Comparison of ENCODE assay signal across 9 cellular contexts in genomic region chr9:34929506-34930102, GRCh38. TPM values are rescaled to one million over a fixed set of nuclear protein-coding genes. Genes with fewer than 3 reads are reported as not detected.
DNase-seq lines count a peak whose midpoint lies in the region; ATAC-seq and TF ChIP-seq lines count a peak whose summit lies in the region.
"Had no signal": no experiment of that assay in that cellular context is flagged by ENCODE, and none has a peak within 500 bp of the region (broad histone marks: within the 10 kb centered on the region; RNA-seq: fewer than 3 reads in every experiment).

No MANE protein-coding gene starts in this region.

- intact Hi-C loops in left ventricle myocardium inferior (cut with micrococcal nuclease) (no loop called here), Right ventricle myocardium inferior (cut with DNase I) (no loop called here), ovary (cut with DNase I) (no loop called here)

- TF ChIP-seq CTCF in left ventricle myocardium inferior (IDR thresholded peaks at IDR 0.05; ENCODE audit: borderline replicate concordance) (peak; percentile 69), kidney epithelial cell (IDR thresholded peaks at IDR 0.05; ENCODE audit: insufficient read depth, low read length, poor library complexity, severe bottlenecking) (peak; percentile 71), ovary (IDR thresholded peaks at IDR 0.05) (no peak)

- no peak for TF ChIP-seq EP300 in ovary (IDR thresholded peaks at IDR 0.05)

- peaks cover 15% of the 10 kb centered on the region for H3K9me3 ChIP-seq in left ventricle myocardium inferior (replicated peaks)
- no peaks in the 10 kb centered on the region for H3K9me3 ChIP-seq in ovary
- H3K9me3 ChIP-seq: thoracic aorta had no signal

- H3K4me1 Mint-ChIP-seq in activated naive CD8-positive, alpha-beta T cell treated with anti-CD3 and anti-CD28 coated beads for 36 hours, result peaks cover 16% of the 10 kb centered on the region
- peaks cover 18% of the 10 kb centered on the region for H3K4me1 Mint-ChIP-seq in stimulated activated naive CD8-positive, alpha-beta T cell treated with anti-CD3 and anti-CD28 coated beads, Interleukin-15, amount 100 ng/mL, for 72 hours

- DNase-seq in left ventricle myocardium inferior (no peak), Right ventricle myocardium inferior (ENCODE audit: missing footprints) (no peak), NCI-H69 (lab: John Stamatoyannopoulos, UW) (peak; percentile 43), kidney epithelial cell (ENCODE audit: low read depth) (no peak), activated gamma-delta T cell (lab: John Stamatoyannopoulos, UW) (no peak), ovary (no peak)
- DNase-seq in activated naive CD8-positive, alpha-beta T cell treated with anti-CD3 and anti-CD28 coated beads for 36 hours, result peak; percentile 38
- DNase-seq in stimulated activated naive CD8-positive, alpha-beta T cell treated with anti-CD3 and anti-CD28 coated beads, Interleukin-15, amount 100 ng/mL, for 72 hours, result peak; percentile 32 to 36

- H3K36me3 Mint-ChIP-seq in activated naive CD8-positive, alpha-beta T cell treated with anti-CD3 and anti-CD28 coated beads for 36 hours, result peaks cover 6% of the 10 kb centered on the region

- peak overlapping the region; percentile 12 for H3K4me3 Mint-ChIP-seq in activated naive CD8-positive, alpha-beta T cell treated with anti-CD3 and anti-CD28 coated beads for 36 hours
- H3K4me3 Mint-ChIP-seq in stimulated activated naive CD8-positive, alpha-beta T cell treated with anti-CD3 and anti-CD28 coated beads, Interleukin-15, amount 100 ng/mL, for 72 hours, result peak overlapping the region; percentile 25 to 33

- peaks cover 33% of the 10 kb centered on the region for H3K27me3 Mint-ChIP-seq in activated naive CD8-positive, alpha-beta T cell treated with anti-CD3 and anti-CD28 coated beads for 36 hours
- H3K27me3 Mint-ChIP-seq in stimulated activated naive CD8-positive, alpha-beta T cell treated with anti-CD3 and anti-CD28 coated beads, Interleukin-15, amount 100 ng/mL, for 72 hours, result peaks cover 32% of the 10 kb centered on the region

- H3K36me3 ChIP-seq in left ventricle myocardium inferior (no peaks in the 10 kb centered on the region), kidney epithelial cell (ENCODE audit: control insufficient read depth, insufficient read depth, low read length) (no peaks in the 10 kb centered on the region), ovary (no peaks in the 10 kb centered on the region)
- H3K36me3 ChIP-seq: thoracic aorta had no signal

- H3K27ac ChIP-seq in left ventricle myocardium inferior (replicated peaks) (no peak overlapping the region), ovary (no peak overlapping the region)
- H3K27ac ChIP-seq: thoracic aorta had no signal

- H3K4me3 ChIP-seq in left ventricle myocardium inferior, result no peak overlapping the region
- no peak overlapping the region for H3K4me3 ChIP-seq in kidney epithelial cell (ENCODE audit: low read depth, low read length)
- no peak overlapping the region for H3K4me3 ChIP-seq in ovary
- H3K4me3 ChIP-seq: thoracic aorta had no signal

- WGBS in ovary, 3 donors, result 29 to 37% (median 32%) methylated on average over 7 of the region's 7 CpGs

- ATAC-seq in Right ventricle myocardium inferior, result no peak
- ATAC-seq in stimulated activated naive CD8-positive, alpha-beta T cell treated with anti-CD3 and anti-CD28 coated beads, Interleukin-15, amount 100 ng/mL, for 72 hours, result peak; percentile 82

- peaks cover 30% of the 10 kb centered on the region for H3K27me3 ChIP-seq in left ventricle myocardium inferior (ENCODE audit: low read depth)
- H3K27me3 ChIP-seq in kidney epithelial cell (ENCODE audit: control insufficient read depth, insufficient read depth, low read length), result peaks cover 4% of the 10 kb centered on the region
- H3K27me3 ChIP-seq in ovary, result no peaks in the 10 kb centered on the region

- TF ChIP-seq POLR2A in ovary (IDR thresholded peaks at IDR 0.05), result no peak

- no peak overlapping the region for H3K27ac Mint-ChIP-seq in activated naive CD8-positive, alpha-beta T cell treated with anti-CD3 and anti-CD28 coated beads for 36 hours
- peak overlapping the region in 1 of 2 donors; percentile 1 for H3K27ac Mint-ChIP-seq in stimulated activated naive CD8-positive, alpha-beta T cell treated with anti-CD3 and anti-CD28 coated beads, Interleukin-15, amount 100 ng/mL, for 72 hours

- no peaks in the 10 kb centered on the region for H3K4me1 ChIP-seq in left ventricle myocardium inferior
- no peaks in the 10 kb centered on the region for H3K4me1 ChIP-seq in ovary (ENCODE audit: insufficient read depth)

- H3K9me3 Mint-ChIP-seq in activated naive CD8-positive, alpha-beta T cell treated with anti-CD3 and anti-CD28 coated beads for 36 hours, result peaks cover 13% of the 10 kb centered on the region
- H3K9me3 Mint-ChIP-seq in stimulated activated naive CD8-positive, alpha-beta T cell treated with anti-CD3 and anti-CD28 coated beads, Interleukin-15, amount 100 ng/mL, for 72 hours, result peaks cover 10 to 15% of the 10 kb centered on the region in 2 donors

RNA-seq across cellular contexts. Expression of gene PHF24, which starts 28.5 kb away (rescaled TPM):
- 0.11 TPM for total RNA-seq in left ventricle myocardium inferior
- total RNA-seq in Right ventricle myocardium inferior, result 0.22 TPM
- total RNA-seq in activated naive CD8-positive, alpha-beta T cell treated with anti-CD3 and anti-CD28 coated beads for 36 hours, result under 1 TPM; 0.23 to 0.30 TPM
- 0.07 and 0.58 TPM in 2 replicates for total RNA-seq in kidney epithelial cell
- total RNA-seq in ovary, result 1 to 10 TPM in 1 of 7 donors, under 1 TPM in 5, not detected in 1; 0.20 to 1.0 (median 0.45) TPM
- polyA plus RNA-seq in ovary, result under 1 TPM; 0.10 to 0.42 TPM

RNA-seq across cellular contexts. Expression of gene DNAJB5, which starts 59.9 kb away (rescaled TPM):
- total RNA-seq in left ventricle myocardium inferior (70.0 TPM), Right ventricle myocardium inferior (66.5 TPM), kidney epithelial cell (24.8 and 25.5 TPM in 2 replicates), ovary (10 to 100 TPM in 4 of 7 donors, 1 to 10 TPM in 3; 6.4 to 21.0 (median 11.8) TPM)
- total RNA-seq in activated naive CD8-positive, alpha-beta T cell treated with anti-CD3 and anti-CD28 coated beads for 36 hours, result 1 to 10 TPM; 7.6 to 8.1 TPM
- polyA plus RNA-seq in ovary, result 10 to 100 TPM in 1 of 2 donors, 1 to 10 TPM in 1; 5.7 to 23.0 TPM

Comparison
In these comparisons a context has a peak if more than half of its experiments do, and no peak if none do; other contexts are left out.
1. DNase-seq: peak in NCI-H69 (single experiment), activated naive CD8-positive, alpha-beta T cell treated with anti-CD3 and anti-CD28 coated beads for 36 hours (single experiment) and stimulated activated naive CD8-positive, alpha-beta T cell treated with anti-CD3 and anti-CD28 coated beads, Interleukin-15, amount 100 ng/mL, for 72 hours (2 of 2); none in left ventricle myocardium inferior (single experiment), Right ventricle myocardium inferior (single experiment), kidney epithelial cell (single experiment), activated gamma-delta T cell (single experiment) and ovary (0 of 5).
2. CTCF ChIP-seq: peak in left ventricle myocardium inferior (single experiment) and kidney epithelial cell (single experiment); none in ovary (0 of 3).